Comparison of ENCODE assay signal across 9 cellular contexts in the genomic region with DNA sequence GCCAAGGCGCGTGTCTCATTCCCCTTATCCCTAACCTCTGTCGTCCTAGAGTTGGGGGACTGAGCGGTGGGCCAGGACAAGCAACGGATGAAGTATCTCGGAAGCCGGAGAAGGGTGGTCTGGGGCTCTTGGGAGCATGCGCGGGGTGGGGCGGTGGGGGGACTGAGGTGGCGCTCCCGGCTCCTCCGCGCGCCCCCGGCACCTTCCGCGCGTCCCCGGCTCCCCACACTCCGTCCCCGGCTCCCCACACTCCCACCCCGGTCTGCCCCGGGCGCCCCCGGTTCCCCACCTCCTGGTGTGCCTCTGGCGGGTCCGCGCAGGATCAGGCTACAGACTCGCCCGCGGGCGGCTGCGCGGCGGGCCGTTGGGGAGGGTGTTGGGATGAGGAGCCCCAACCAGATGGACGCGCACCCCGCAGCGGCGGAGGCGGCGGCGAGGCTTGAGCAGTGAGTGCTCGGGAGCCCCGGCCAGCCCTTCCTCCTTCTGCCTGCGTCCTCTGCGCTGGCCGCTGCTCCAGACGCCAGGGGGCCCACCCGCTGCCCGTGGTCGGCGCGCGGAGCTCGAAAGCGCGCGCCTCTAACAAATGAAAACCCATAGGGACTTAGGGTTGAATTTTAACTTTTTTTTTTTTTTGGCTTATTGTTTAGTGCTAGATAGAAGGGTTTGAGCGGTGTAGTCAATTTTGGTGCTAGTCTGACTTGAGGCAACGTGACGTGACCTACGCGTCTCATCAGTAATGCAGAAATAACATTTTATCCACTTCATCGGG. TPM values are rescaled to one million over a fixed set of nuclear protein-coding genes. Genes with fewer than 3 reads are reported as not detected.
A peak's percentile ranks its signal among the peaks of the same experiment; 100 is the strongest.
DNase-seq lines count a peak whose midpoint lies in the region; TF ChIP-seq lines count a peak whose summit lies in the region.
"Had no signal": no experiment of that assay in that cellular context is flagged by ENCODE, and none has a peak within 500 bp of the region (broad histone marks: within the 10 kb centered on the region; RNA-seq: fewer than 3 reads in every experiment).

No MANE protein-coding gene starts in this region.

- H3K36me3 Mint-ChIP-seq in endothelial cell (ENCODE audit: low read depth, unreplicated experiment), result no peaks in the 10 kb centered on the region
- H3K36me3 Mint-ChIP-seq: CD4-positive, CD25-positive, alpha-beta regulatory T cell had no signal

- DNase-seq in NCI-H2227 (lab: John Stamatoyannopoulos, UW; ENCODE audit: unreplicated experiment) (peak; percentile 44), NCI-H2227 treated with DMSO at 0.1 percent for 48 hours (lab: John Stamatoyannopoulos, UW) (no peak), NOMO-1 (lab: John Stamatoyannopoulos, UW; ENCODE audit: unreplicated experiment in 2 of 2) (peak; percentile 37 to 44), endothelial cell (ENCODE audit: low spot score) (peak; percentile 76), myocyte (ENCODE audit: low read depth) (peak; percentile 34), NCI-H446 treated with DMSO at 0.1 percent for 48 hours (lab: John Stamatoyannopoulos, UW) (no peak), medulla oblongata (ENCODE audit: extremely low spot score) (no peak)
- DNase-seq in stimulated activated CD4-positive, alpha-beta T cell treated with anti-CD3 and anti-CD28 coated beads, Interleukin-4, amount 100 ng/mL, for 4 hours, result no peak
- DNase-seq: CD4-positive, CD25-positive, alpha-beta regulatory T cell had no signal

- peaks cover 4% of the 10 kb centered on the region for H3K4me1 Mint-ChIP-seq in endothelial cell (ENCODE audit: unreplicated experiment)

- H3K4me3 Mint-ChIP-seq in endothelial cell (ENCODE audit: unreplicated experiment), result peak overlapping the region; percentile 79

- H3K27me3 Mint-ChIP-seq in endothelial cell (ENCODE audit: unreplicated experiment), result no peaks in the 10 kb centered on the region

- peaks cover 2% of the 10 kb centered on the region for H3K9me3 Mint-ChIP-seq in endothelial cell (ENCODE audit: unreplicated experiment)

- TF ChIP-seq CTCF in endothelial cell (IDR thresholded peaks at IDR 0.05; ENCODE audit: unreplicated experiment), result peak; percentile 30

- no peak overlapping the region for H3K27ac Mint-ChIP-seq in endothelial cell (ENCODE audit: unreplicated experiment)
- H3K27ac Mint-ChIP-seq: CD4-positive, CD25-positive, alpha-beta regulatory T cell had no signal

RNA-seq across cellular contexts. Expression of a gene that starts 5.6 kb away (rescaled TPM):
- total RNA-seq in endothelial cell (ENCODE audit: unreplicated experiment), result 3.7 TPM
- 0.73 TPM in 1 of 2 replicates, not detected in the other for total RNA-seq in myocyte
- polyA plus RNA-seq in myocyte (2012), result 0.81 TPM
- total RNA-seq: CD4-positive, CD25-positive, alpha-beta regulatory T cell had no signal
- polyA plus RNA-seq: CD4-positive, CD25-positive, alpha-beta regulatory T cell had no signal

RNA-seq across cellular contexts. Expression of a gene that starts 50.2 kb away (rescaled TPM):
- total RNA-seq in endothelial cell (ENCODE audit: unreplicated experiment) (not detected), myocyte (0.03 TPM in 1 of 2 replicates, not detected in the other)
- polyA plus RNA-seq in myocyte (2012), result not detected
- total RNA-seq: CD4-positive, CD25-positive, alpha-beta regulatory T cell had no signal
- polyA plus RNA-seq: CD4-positive, CD25-positive, alpha-beta regulatory T cell had no signal

Comparison
In these comparisons a context has a peak if more than half of its experiments do, and no peak if none do; other contexts are left out.
1. DNase-seq: peak in NCI-H2227 (single experiment), NOMO-1 (2 of 2), endothelial cell (single experiment) and myocyte (single experiment); none in NCI-H2227 treated with DMSO at 0.1 percent for 48 hours (single experiment), NCI-H446 treated with DMSO at 0.1 percent for 48 hours (single experiment), stimulated activated CD4-positive, alpha-beta T cell treated with anti-CD3 and anti-CD28 coated beads, Interleukin-4, amount 100 ng/mL, for 4 hours (0 of 2) and medulla oblongata (single experiment).